In the genomic region with DNA sequence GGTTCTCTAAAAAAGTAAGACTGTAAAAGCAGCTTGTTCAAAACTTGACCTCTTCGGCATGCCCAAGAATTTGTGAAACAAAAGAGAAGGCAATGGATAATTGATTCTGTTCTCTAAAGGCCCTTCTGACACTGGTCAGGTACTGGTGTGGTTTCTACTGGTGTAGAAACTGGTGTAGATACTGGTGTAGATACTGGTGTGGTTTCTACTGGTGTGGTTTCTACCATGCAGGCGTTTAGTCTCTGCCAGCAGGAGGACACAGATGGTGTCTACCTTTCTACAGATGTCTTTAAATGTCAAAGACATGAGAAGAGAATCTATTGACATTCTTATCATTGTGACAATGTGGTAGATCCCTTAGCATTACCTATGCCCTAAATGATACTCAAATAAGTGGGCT, we compare ENCODE assay signal across 12 cellular contexts.
DNase-seq lines count a peak whose midpoint lies in the region; ATAC-seq and TF ChIP-seq lines count a peak whose summit lies in the region.
"Had no signal": no experiment of that assay in that cellular context is flagged by ENCODE, and none has a peak within 500 bp of the region (broad histone marks: within the 10 kb centered on the region; RNA-seq: fewer than 3 reads in every experiment).

No MANE protein-coding gene starts in this region.

- no TSS peak for BruUV-seq in Calu3 (replicated peaks; lab: Mats Ljungman, UMichigan)

- peaks cover 0 to 2% of the 10 kb centered on the region in 2 donors for H3K36me3 Mint-ChIP-seq in activated T-cell treated with anti-CD3 and anti-CD28 coated beads, Interleukin-2, amount 50 U/mL, for 72 hours (ENCODE audit: insufficient read depth in 2 of 2)
- no peaks in the 10 kb centered on the region for H3K36me3 Mint-ChIP-seq in activated T-cell treated with anti-CD3 and anti-CD28 coated beads, Interleukin-2, amount 50 U/mL, for 4 hours (ENCODE audit: insufficient read depth)
- H3K36me3 Mint-ChIP-seq in brain (no peaks in the 10 kb centered on the region), Calu3 (ENCODE audit: insufficient read depth, unreplicated experiment) (no peaks in the 10 kb centered on the region)
- H3K36me3 Mint-ChIP-seq: stimulated activated memory B cell treated with anti-CD40 and anti-IgM and Interleukin-4, amounts not matched to agents 10 μg/mL and 1 μg/mL and 100 μg/mL, for 72 hours had no signal

- H3K27ac Mint-ChIP-seq in activated T-cell treated with anti-CD3 and anti-CD28 coated beads, Interleukin-2, amount 50 U/mL, for 72 hours: peak overlapping the region; percentile 19
- H3K27ac Mint-ChIP-seq in brain (peak overlapping the region in 3 of 5 experiments; percentile 95), Calu3 (ENCODE audit: unreplicated experiment) (no peak overlapping the region)
- H3K27ac Mint-ChIP-seq: stimulated activated memory B cell treated with anti-CD40 and anti-IgM and Interleukin-4, amounts not matched to agents 10 μg/mL and 1 μg/mL and 100 μg/mL, for 72 hours had no signal

- 0 to 34% methylated on average over 2 of the region's 2 CpGs for WGBS in testis, 2 donors

- peak in 1 of 2 donors; percentile 3 for DNase-seq in activated T-cell treated with anti-CD3 and anti-CD28 coated beads, Interleukin-2, amount 50 U/mL, for 72 hours
- no peak for DNase-seq in activated T-cell treated with anti-CD3 and anti-CD28 coated beads, Interleukin-2, amount 50 U/mL, for 4 hours
- DNase-seq in thoracic aorta (ENCODE audit: low spot score) (no peak), Calu3 (no peak), testis (no peak)
- DNase-seq: H7, NCI-H1092 treated with DMSO at 0.1 percent for 48 hours had no signal

- CTCF ChIA-PET in Calu3 (lab: Charles Lee): no interaction called here

- H3K4me1 ChIP-seq in thoracic aorta (ENCODE audit: control insufficient read depth in 1 of 2, low read depth in 2 of 2) (peaks cover 67 to 95% of the 10 kb centered on the region in 2 donors), testis (peaks cover 29% of the 10 kb centered on the region)

- H3K9me3 ChIP-seq in thoracic aorta (no peaks in the 10 kb centered on the region), testis (no peaks in the 10 kb centered on the region)

- H3K4me3 ChIP-seq in thoracic aorta: no peak overlapping the region
- H3K4me3 ChIP-seq in testis: no peak overlapping the region

- TF ChIP-seq CTCF in brain (conservative IDR thresholded peaks at IDR 0.05) (no peak), thoracic aorta (IDR thresholded peaks at IDR 0.05) (no peak), Calu3 (IDR thresholded peaks at IDR 0.05; ENCODE audit: unreplicated experiment) (no peak), testis (IDR thresholded peaks at IDR 0.05) (no peak)

- intact Hi-C loops in Calu3 (cut with micrococcal nuclease; ENCODE audit: unreplicated experiment) (no loop called here), testis (cut with DNase I; ENCODE audit: low total_unique reads) (no loop called here)

- H3K36me3 ChIP-seq in thoracic aorta (no peaks in the 10 kb centered on the region), testis (ENCODE audit: low read depth, missing control alignments) (no peaks in the 10 kb centered on the region)

- H3K27ac ChIP-seq in thoracic aorta: peak overlapping the region; percentile 91 to 95
- H3K27ac ChIP-seq in testis: no peak overlapping the region
- H3K27ac ChIP-seq: VCaP had no signal

- no peaks in the 10 kb centered on the region for H3K9me3 Mint-ChIP-seq in activated T-cell treated with anti-CD3 and anti-CD28 coated beads, Interleukin-2, amount 50 U/mL, for 72 hours
- no peaks in the 10 kb centered on the region for H3K9me3 Mint-ChIP-seq in activated T-cell treated with anti-CD3 and anti-CD28 coated beads, Interleukin-2, amount 50 U/mL, for 4 hours
- no peaks in the 10 kb centered on the region for H3K9me3 Mint-ChIP-seq in brain
- H3K9me3 Mint-ChIP-seq in Calu3 (ENCODE audit: low read depth, unreplicated experiment): no peaks in the 10 kb centered on the region
- H3K9me3 Mint-ChIP-seq: stimulated activated memory B cell treated with anti-CD40 and anti-IgM and Interleukin-4, amounts not matched to agents 10 μg/mL and 1 μg/mL and 100 μg/mL, for 72 hours had no signal

- no peak for TF ChIP-seq POLR2A in testis (IDR thresholded peaks at IDR 0.05)

- H3K27me3 ChIP-seq in thoracic aorta (replicated peaks; ENCODE audit: insufficient read depth) (no peaks in the 10 kb centered on the region), testis (no peaks in the 10 kb centered on the region)

- H3K4me3 Mint-ChIP-seq in activated T-cell treated with anti-CD3 and anti-CD28 coated beads, Interleukin-2, amount 50 U/mL, for 72 hours: no peak overlapping the region
- H3K4me3 Mint-ChIP-seq in activated T-cell treated with anti-CD3 and anti-CD28 coated beads, Interleukin-2, amount 50 U/mL, for 4 hours: no peak overlapping the region
- H3K4me3 Mint-ChIP-seq in brain (peak overlapping the region in 2 of 5 experiments; percentile 6 to 72), Calu3 (ENCODE audit: low read depth, unreplicated experiment) (no peak overlapping the region)
- H3K4me3 Mint-ChIP-seq: stimulated activated memory B cell treated with anti-CD40 and anti-IgM and Interleukin-4, amounts not matched to agents 10 μg/mL and 1 μg/mL and 100 μg/mL, for 72 hours had no signal

- peak in 1 of 2 donors; percentile 56 for ATAC-seq in activated T-cell treated with anti-CD3 and anti-CD28 coated beads, Interleukin-2, amount 50 U/mL, for 72 hours (replicated peaks in 1 of 2)
- ATAC-seq in activated T-cell treated with anti-CD3 and anti-CD28 coated beads, Interleukin-2, amount 50 U/mL, for 4 hours: no peak
- ATAC-seq in HG02852 (IDR thresholded peaks at IDR 0.05; ENCODE audit: unreplicated experiment): peak; percentile 78
- ATAC-seq in thoracic aorta (ENCODE audit: insufficient number of reproducible peaks, low FRiP score, low read depth): no peak
- ATAC-seq in HG02970 (IDR thresholded peaks at IDR 0.05; ENCODE audit: low FRiP score, unreplicated experiment): no peak
- ATAC-seq: stimulated activated memory B cell treated with anti-CD40 and anti-IgM and Interleukin-4, amounts not matched to agents 10 μg/mL and 1 μg/mL and 100 μg/mL, for 72 hours had no signal

- H3K27me3 Mint-ChIP-seq in activated T-cell treated with anti-CD3 and anti-CD28 coated beads, Interleukin-2, amount 50 U/mL, for 72 hours (ENCODE audit: low read depth): peaks cover 40% of the 10 kb centered on the region
- peaks cover 17% of the 10 kb centered on the region for H3K27me3 Mint-ChIP-seq in activated T-cell treated with anti-CD3 and anti-CD28 coated beads, Interleukin-2, amount 50 U/mL, for 4 hours (ENCODE audit: low read depth)
- no peaks in the 10 kb centered on the region for H3K27me3 Mint-ChIP-seq in brain
- H3K27me3 Mint-ChIP-seq in Calu3 (ENCODE audit: unreplicated experiment): no peaks in the 10 kb centered on the region
- H3K27me3 Mint-ChIP-seq: stimulated activated memory B cell treated with anti-CD40 and anti-IgM and Interleukin-4, amounts not matched to agents 10 μg/mL and 1 μg/mL and 100 μg/mL, for 72 hours had no signal

- peaks cover 46% of the 10 kb centered on the region for H3K4me1 Mint-ChIP-seq in activated T-cell treated with anti-CD3 and anti-CD28 coated beads, Interleukin-2, amount 50 U/mL, for 72 hours (ENCODE audit: low read depth)
- H3K4me1 Mint-ChIP-seq in activated T-cell treated with anti-CD3 and anti-CD28 coated beads, Interleukin-2, amount 50 U/mL, for 4 hours (ENCODE audit: low read depth): peaks cover 17% of the 10 kb centered on the region
- peaks cover 96% of the 10 kb centered on the region for H3K4me1 Mint-ChIP-seq in brain
- peaks cover 13% of the 10 kb centered on the region for H3K4me1 Mint-ChIP-seq in Calu3 (ENCODE audit: low read depth, unreplicated experiment)

Comparison
In these comparisons a context has a peak if more than half of its experiments do, and no peak if none do; other contexts are left out.
1. H3K27ac ChIP-seq: peak in thoracic aorta (2 of 2); none in testis (0 of 2).